In genomic region chr21:25466470-25466869, GRCh38 we compare ENCODE assay signal across 16 cellular contexts.
DNase-seq lines count a peak whose midpoint lies in the region; ATAC-seq, FAIRE-seq and TF ChIP-seq lines count a peak whose summit lies in the region.
"Had no signal": no experiment of that assay in that cellular context is flagged by ENCODE, and none has a peak within 500 bp of the region (broad histone marks: within the 10 kb centered on the region; RNA-seq: fewer than 3 reads in every experiment).

No MANE protein-coding gene starts in this region.

- no peaks in the 10 kb centered on the region for H3K79me2 ChIP-seq in H1 (ENCODE audit: control insufficient read depth in 1 of 2, insufficient read depth in 2 of 2, low read length in 2 of 2)

- no peaks in the 10 kb centered on the region for H4K20me1 ChIP-seq in H1 (replicated peaks in 1 of 2; ENCODE audit: control insufficient read depth in 1 of 2, insufficient read depth in 2 of 2, low read length in 2 of 2)

- no peak overlapping the region for H3K14ac ChIP-seq in H1 (ENCODE audit: insufficient read length)

- TF ChIP-seq CTCF in H1 (IDR thresholded peaks at IDR 0.05; ENCODE audit: control extremely low read depth in 1 of 3, insufficient read depth in 1 of 3, low read depth in 1 of 3, low read length in 3 of 3) = no peak

- no peak for ATAC-seq in HG02884 (IDR thresholded peaks at IDR 0.05; ENCODE audit: unreplicated experiment)

- TF ChIP-seq RAD21 in H1 (IDR thresholded peaks at IDR 0.05 in 1 of 2, conservative IDR thresholded peaks at IDR 0.05 in 1 of 2; ENCODE audit: low read depth in 2 of 2, low read length in 2 of 2) = no peak

- H2BK20ac ChIP-seq in H1 (ENCODE audit: low read length) = no peak overlapping the region

- H4K8ac ChIP-seq in H1 (ENCODE audit: extremely low read depth, insufficient read depth, low read length) = no peak overlapping the region

- no peak overlapping the region for H3K56ac ChIP-seq in H1 (replicated peaks; ENCODE audit: insufficient read length, low read depth, low read length)

- H3K27me3 ChIP-seq in H1 (replicated peaks in 1 of 4; ENCODE audit: control insufficient read depth in 3 of 4, extremely low read depth in 1 of 4, insufficient read depth in 3 of 4, low read length in 3 of 4) = no peaks in the 10 kb centered on the region; a peak in 1 of 7 replicates
- H3K27me3 ChIP-seq: BE2C had no signal

- POLR2A ChIA-PET in H1 (lab: Charles Lee; ENCODE audit: partially characterized antibody) = no interaction called here

- no peak overlapping the region for H2BK15ac ChIP-seq in H1 (ENCODE audit: low read length)

- WGBS in H1 (ENCODE audit: extremely low coverage in 1 of 2, insufficient coverage in 1 of 2, insufficient read length in 1 of 2, insufficient replicate concordance in 2 of 2, low coverage in 1 of 2, low lambda C conversion rate in 2 of 2, missing lambda C conversion rate in 1 of 2), 2 experiments = 87% methylated on average over 2 of the region's 2 CpGs; no CpG with 5 or more reads in 1 of the 2 experiments

- intact Hi-C loops in activated T-helper 2 cell treated with anti-CD3 and anti-CD28 coated beads, Interferon-gamma antibody, Interleukin-2, Interleukin-4, amounts not matched to agents 10 μg/mL and 5 μg/mL and 100 μg/mL, durations not matched to agents 14 hours and 24 hours and 36 hours (cut with micrococcal nuclease) = no loop called here
- intact Hi-C loops in posterior vena cava (cut with DNase I) = no loop called here

- no peak overlapping the region for H2AK5ac ChIP-seq in H1 (ENCODE audit: low read depth, low read length)

- peak overlapping the region; percentile 55 for H3K27ac Mint-ChIP-seq in activated T-cell treated with anti-CD3 and anti-CD28 coated beads, Interleukin-2, amount 50 U/mL, for 24 hours
- H3K27ac Mint-ChIP-seq in activated T-helper 2 cell treated with anti-CD3 and anti-CD28 coated beads, Interferon-gamma antibody, Interleukin-2, Interleukin-4, amounts not matched to agents 10 μg/mL and 5 μg/mL and 100 μg/mL, durations not matched to agents 14 hours and 24 hours and 36 hours = peak overlapping the region; percentile 50
- H3K27ac Mint-ChIP-seq: CD4-positive, alpha-beta memory T cell had no signal

- peaks cover 75% of the 10 kb centered on the region for H3K36me3 Mint-ChIP-seq in activated T-cell treated with anti-CD3 and anti-CD28 coated beads, Interleukin-2, amount 50 U/mL, for 24 hours (ENCODE audit: low read depth)
- H3K36me3 Mint-ChIP-seq in activated T-helper 2 cell treated with anti-CD3 and anti-CD28 coated beads, Interferon-gamma antibody, Interleukin-2, Interleukin-4, amounts not matched to agents 10 μg/mL and 5 μg/mL and 100 μg/mL, durations not matched to agents 14 hours and 24 hours and 36 hours (ENCODE audit: low read depth) = peaks cover 15% of the 10 kb centered on the region
- H3K36me3 Mint-ChIP-seq: CD4-positive, alpha-beta memory T cell had no signal

- H3K4me3 ChIP-seq in H1 (ENCODE audit: extremely low read depth in 1 of 4, insufficient read depth in 2 of 4, low read depth in 3 of 4, low read length in 4 of 4) = no peak overlapping the region
- H3K4me3 ChIP-seq: HAP-1 had no signal

- TF ChIP-seq EP300 in H1 (IDR thresholded peaks at IDR 0.05; ENCODE audit: borderline replicate concordance in 1 of 2, low read depth in 2 of 2, low read length in 2 of 2) = no peak

- no peaks in the 10 kb centered on the region for H3K27me3 Mint-ChIP-seq in activated T-cell treated with anti-CD3 and anti-CD28 coated beads, Interleukin-2, amount 50 U/mL, for 24 hours
- H3K27me3 Mint-ChIP-seq in activated T-helper 2 cell treated with anti-CD3 and anti-CD28 coated beads, Interferon-gamma antibody, Interleukin-2, Interleukin-4, amounts not matched to agents 10 μg/mL and 5 μg/mL and 100 μg/mL, durations not matched to agents 14 hours and 24 hours and 36 hours (ENCODE audit: low read depth) = no peaks in the 10 kb centered on the region
- H3K27me3 Mint-ChIP-seq: CD4-positive, alpha-beta memory T cell had no signal

- CTCF ChIA-PET in H1 (lab: Charles Lee; ENCODE audit: partially characterized antibody) = interaction anchor here (1.3 kb wide), 1 partner anchor 50 kb away, joined by 4 read pairs; no protein-coding TSS in a partner anchor

- H3K9ac ChIP-seq in H1 (replicated peaks in 1 of 4; ENCODE audit: extremely low read depth in 1 of 4, low read depth in 3 of 4, low read length in 3 of 4) = no peak overlapping the region

- H3K4me2 ChIP-seq in H1 (ENCODE audit: insufficient read depth in 1 of 2, low read depth in 2 of 2, low read length in 2 of 2) = no peak overlapping the region

- peaks cover 78% of the 10 kb centered on the region for H3K4me1 Mint-ChIP-seq in activated T-cell treated with anti-CD3 and anti-CD28 coated beads, Interleukin-2, amount 50 U/mL, for 24 hours (ENCODE audit: low read depth)
- peaks cover 51% of the 10 kb centered on the region for H3K4me1 Mint-ChIP-seq in activated T-helper 2 cell treated with anti-CD3 and anti-CD28 coated beads, Interferon-gamma antibody, Interleukin-2, Interleukin-4, amounts not matched to agents 10 μg/mL and 5 μg/mL and 100 μg/mL, durations not matched to agents 14 hours and 24 hours and 36 hours (ENCODE audit: low read depth)

- no peak overlapping the region for H2BK120ac ChIP-seq in H1 (replicated peaks; ENCODE audit: low read depth, low read length)

- no peak overlapping the region for H2BK12ac ChIP-seq in H1 (ENCODE audit: low read depth, low read length)

- no peak overlapping the region for H3K18ac ChIP-seq in H1 (ENCODE audit: extremely low read depth, low read length)

- H2BK5ac ChIP-seq in H1 (ENCODE audit: low read depth, low read length) = no peak overlapping the region

- H3K9me3 ChIP-seq in H1 (ENCODE audit: insufficient read depth in 2 of 2, low read depth in 1 of 2, low read length in 1 of 2) = no peaks in the 10 kb centered on the region
- H3K9me3 ChIP-seq: BE2C, HAP-1 had no signal

- H3K27ac ChIP-seq in H1 (ENCODE audit: low read depth, low read length) = no peak overlapping the region
- H3K27ac ChIP-seq: C4-2B, HL-60 had no signal

- H3K4me3 Mint-ChIP-seq in activated T-cell treated with anti-CD3 and anti-CD28 coated beads, Interleukin-2, amount 50 U/mL, for 24 hours = peak overlapping the region; percentile 9
- H3K4me3 Mint-ChIP-seq in activated T-helper 2 cell treated with anti-CD3 and anti-CD28 coated beads, Interferon-gamma antibody, Interleukin-2, Interleukin-4, amounts not matched to agents 10 μg/mL and 5 μg/mL and 100 μg/mL, durations not matched to agents 14 hours and 24 hours and 36 hours (ENCODE audit: low read depth) = no peak overlapping the region
- H3K4me3 Mint-ChIP-seq: CD4-positive, alpha-beta memory T cell had no signal

- no peaks in the 10 kb centered on the region for H3K23me2 ChIP-seq in H1 (ENCODE audit: low read depth, low read length)

- H3K9me3 Mint-ChIP-seq in activated T-cell treated with anti-CD3 and anti-CD28 coated beads, Interleukin-2, amount 50 U/mL, for 24 hours = peaks cover 20% of the 10 kb centered on the region
- H3K9me3 Mint-ChIP-seq in activated T-helper 2 cell treated with anti-CD3 and anti-CD28 coated beads, Interferon-gamma antibody, Interleukin-2, Interleukin-4, amounts not matched to agents 10 μg/mL and 5 μg/mL and 100 μg/mL, durations not matched to agents 14 hours and 24 hours and 36 hours = peaks cover 14% of the 10 kb centered on the region
- H3K9me3 Mint-ChIP-seq: CD4-positive, alpha-beta memory T cell had no signal

- no peaks in the 10 kb centered on the region for H3K4me1 ChIP-seq in H1 (replicated peaks in 1 of 4; ENCODE audit: control insufficient read depth in 3 of 4, insufficient read depth in 4 of 4, low read length in 3 of 4)
- H3K4me1 ChIP-seq: BE2C, HAP-1 had no signal

- H3K79me1 ChIP-seq in H1 (ENCODE audit: low read depth, low read length) = no peaks in the 10 kb centered on the region

- H2AFZ ChIP-seq in H1 (ENCODE audit: low read length) = 0 out of 2 replicates have a peak overlapping the region, but pooled peaks have one; percentile 45

- no peak overlapping the region for H3K4ac ChIP-seq in H1 (replicated peaks; ENCODE audit: insufficient read length, low read depth, low read length)

- TF ChIP-seq POLR2A in GM19193 (IDR thresholded peaks at IDR 0.05; ENCODE audit: extremely low read depth, insufficient read depth, insufficient read length) (peak; percentile 42), H1 (IDR thresholded peaks at IDR 0.05; ENCODE audit: control extremely low read depth in 1 of 2, low read depth in 2 of 2, low read length in 2 of 2) (no peak)

- FAIRE-seq in H1 (lab: Jason Lieb, UNC) = no peak
- FAIRE-seq: A204.1 had no signal

- DNase-seq in activated T-cell treated with anti-CD3 and anti-CD28 coated beads, Interleukin-2, amount 50 U/mL, for 24 hours = no peak
- DNase-seq in activated T-cell treated with anti-CD3 and anti-CD28 coated beads, Interleukin-2, amount 50 U/mL, for 48 hours = no peak
- DNase-seq in activated T-helper 2 cell treated with anti-CD3 and anti-CD28 coated beads, Interferon-gamma antibody, Interleukin-2, Interleukin-4, amounts not matched to agents 10 μg/mL and 5 μg/mL and 100 μg/mL, durations not matched to agents 14 hours and 24 hours and 36 hours (ENCODE audit: low spot score) = no peak
- DNase-seq in H1 (ENCODE audit: low read depth in 1 of 2, low spot score in 2 of 2) (no peak), posterior vena cava (ENCODE audit: low spot score) (no peak)
- no peak for DNase-seq in activated CD4-positive, alpha-beta T cell treated with anti-CD3 and anti-CD28 coated beads for 48 hours
- DNase-seq: BE2C; CD4-positive, alpha-beta memory T cell; DMS79; GOT3 had no signal

- H4K91ac ChIP-seq in H1 (replicated peaks; ENCODE audit: insufficient read length, low read length) = no peak overlapping the region

- H4K5ac ChIP-seq in H1 (ENCODE audit: insufficient read length, low read depth, low read length) = no peak overlapping the region

- no peaks in the 10 kb centered on the region; a peak in 1 of 8 replicates for H3K36me3 ChIP-seq in H1 (ENCODE audit: control insufficient read depth in 2 of 4, insufficient read depth in 4 of 4, low read length in 3 of 4)
- H3K36me3 ChIP-seq: BE2C, HAP-1 had no signal

- no peak overlapping the region for H3K23ac ChIP-seq in H1 (ENCODE audit: insufficient read length)

TF ChIP-seq in H1, 55 proteins besides CTCF, POLR2A, EP300 and RAD21 (continues in another document):
- TF ChIP-seq RFX5 (IDR thresholded peaks at IDR 0.05; ENCODE audit: borderline replicate concordance, low read depth, low read length) = no peak
- no peak for TF ChIP-seq RNF2 (IDR thresholded peaks at IDR 0.05; ENCODE audit: borderline replicate concordance, low read depth, low read length, missing control alignments, poor library complexity, severe bottlenecking)
- no peak for TF ChIP-seq SP4 (IDR thresholded peaks at IDR 0.05; ENCODE audit: low read length)
- TF ChIP-seq JUND (IDR thresholded peaks at IDR 0.05; ENCODE audit: low read length) = no peak
- no peak for TF ChIP-seq EGR1 (IDR thresholded peaks at IDR 0.05; ENCODE audit: borderline replicate concordance, low read depth, low read length)
- TF ChIP-seq TBP (IDR thresholded peaks at IDR 0.05; ENCODE audit: low read depth, low read length) = no peak
- no peak for TF ChIP-seq GTF2F1 (IDR thresholded peaks at IDR 0.05; ENCODE audit: borderline replicate concordance, low read depth, low read length)
- no peak for TF ChIP-seq SIN3A (conservative IDR thresholded peaks at IDR 0.05 in 1 of 2, IDR thresholded peaks at IDR 0.05 in 1 of 2; ENCODE audit: low read depth in 1 of 2, low read length in 2 of 2)
